ENCODE assay signal across 28 cellular contexts in genomic region chr2:57973621-57974186, GRCh38.
DNase-seq lines count a peak whose midpoint lies in the region; ATAC-seq, FAIRE-seq and TF ChIP-seq lines count a peak whose summit lies in the region.
"Had no signal": no experiment of that assay in that cellular context is flagged by ENCODE, and none has a peak within 500 bp of the region (broad histone marks: within the 10 kb centered on the region; RNA-seq: fewer than 3 reads in every experiment).

No MANE protein-coding gene starts in this region.

- H3K9me3 ChIP-seq in A549 (no peaks in the 10 kb centered on the region), OCI-LY3 (ENCODE audit: insufficient read depth, low read length) (no peaks in the 10 kb centered on the region), prostate gland (no peaks in the 10 kb centered on the region)

- H3K4me3 Mint-ChIP-seq in natural killer cell treated with Interleukin-12 subunit alpha and Interleukin-12 subunit beta and Interleukin-15 and Interleukin-18, amount 100 ng/mL, for 72 hours, result no peak overlapping the region
- H3K4me3 Mint-ChIP-seq: activated CD4-positive, alpha-beta memory T cell treated with anti-CD3 and anti-CD28 coated beads, Interleukin-2, amount 10 ng/mL, durations not matched to agents 7 days and 5 days; CD4-positive, alpha-beta memory T cell; stimulated activated naive CD8-positive, alpha-beta T cell treated with anti-CD3 and anti-CD28 coated beads, Interleukin-15, amount 100 ng/mL, for 72 hours had no signal

- FAIRE-seq in A549 (lab: Jason Lieb, UNC), result peak; percentile 32
- FAIRE-seq: H54, HepG2 had no signal

- H3K36me3 ChIP-seq in OCI-LY3 (replicated peaks; ENCODE audit: low read depth, low read length), result no peaks in the 10 kb centered on the region
- no peaks in the 10 kb centered on the region for H3K36me3 ChIP-seq in prostate gland
- H3K36me3 ChIP-seq: thoracic aorta had no signal

- no peaks in the 10 kb centered on the region for H3K27me3 Mint-ChIP-seq in natural killer cell treated with Interleukin-12 subunit alpha and Interleukin-12 subunit beta and Interleukin-15 and Interleukin-18, amount 100 ng/mL, for 72 hours
- H3K27me3 Mint-ChIP-seq: activated CD4-positive, alpha-beta memory T cell treated with anti-CD3 and anti-CD28 coated beads, Interleukin-2, amount 10 ng/mL, durations not matched to agents 7 days and 5 days; CD4-positive, alpha-beta memory T cell; stimulated activated naive CD8-positive, alpha-beta T cell treated with anti-CD3 and anti-CD28 coated beads, Interleukin-15, amount 100 ng/mL, for 72 hours had no signal

- TF ChIP-seq POLR2A in A549 (IDR thresholded peaks at IDR 0.05; ENCODE audit: low read length), result no peak
- TF ChIP-seq POLR2A in prostate gland (IDR thresholded peaks at IDR 0.05), result no peak

- H3K27ac Mint-ChIP-seq in natural killer cell treated with Interleukin-12 subunit alpha and Interleukin-12 subunit beta and Interleukin-15 and Interleukin-18, amount 100 ng/mL, for 72 hours, result no peak overlapping the region
- H3K27ac Mint-ChIP-seq: activated CD4-positive, alpha-beta memory T cell treated with anti-CD3 and anti-CD28 coated beads, Interleukin-2, amount 10 ng/mL, durations not matched to agents 7 days and 5 days; CD4-positive, alpha-beta memory T cell; stimulated activated naive CD8-positive, alpha-beta T cell treated with anti-CD3 and anti-CD28 coated beads, Interleukin-15, amount 100 ng/mL, for 72 hours had no signal

- POLR2A ChIA-PET in A549 (lab: Yijun Ruan, JAX), result no interaction called here

- no peak overlapping the region for H3K27ac ChIP-seq in A549
- peak overlapping the region; percentile 46 for H3K27ac ChIP-seq in OCI-LY3 (ENCODE audit: low read length)
- H3K27ac ChIP-seq in prostate gland, result no peak overlapping the region
- H3K27ac ChIP-seq: thoracic aorta had no signal

- H2AFZ ChIP-seq in OCI-LY3 (ENCODE audit: low read depth, low read length), result peak overlapping the region; percentile 51

- H3K4me1 Mint-ChIP-seq in natural killer cell treated with Interleukin-12 subunit alpha and Interleukin-12 subunit beta and Interleukin-15 and Interleukin-18, amount 100 ng/mL, for 72 hours (ENCODE audit: low read depth in 2 of 2), result no peaks in the 10 kb centered on the region
- H3K4me1 Mint-ChIP-seq: activated CD4-positive, alpha-beta memory T cell treated with anti-CD3 and anti-CD28 coated beads, Interleukin-2, amount 10 ng/mL, durations not matched to agents 7 days and 5 days; CD4-positive, alpha-beta memory T cell; stimulated activated naive CD8-positive, alpha-beta T cell treated with anti-CD3 and anti-CD28 coated beads, Interleukin-15, amount 100 ng/mL, for 72 hours had no signal

- DNase-seq in A549 (ENCODE audit: low read depth in 1 of 2, low spot score in 1 of 2) (no peak), activated gamma-delta T cell treated with Interleukin-2 at 50 U/mL for 16 hours (no peak), prostate gland (ENCODE audit: low spot score) (no peak)
- no peak for DNase-seq in effector CD8-positive, alpha-beta T cell (lab: John Stamatoyannopoulos, UW)
- DNase-seq in natural killer cell treated with Interleukin-12 subunit alpha and Interleukin-12 subunit beta and Interleukin-15 and Interleukin-18, amount 100 ng/mL, for 72 hours (ENCODE audit: low spot score), result no peak
- DNase-seq: activated CD4-positive, alpha-beta memory T cell treated with anti-CD3 and anti-CD28 coated beads, Interleukin-2, amount 10 ng/mL, durations not matched to agents 7 days and 5 days; activated CD4-positive, alpha-beta T cell treated with anti-CD3 and anti-CD28 coated beads for 1 hour; activated CD8-positive, alpha-beta memory T cell treated with anti-CD3 and anti-CD28 coated beads, Interleukin-2, amount 50 U/mL, for 4 hours; activated naive CD4-positive, alpha-beta T cell treated with Interleukin-2 at 50 U/mL for 16 hours; caudate nucleus; CD4-positive, alpha-beta memory T cell; cortex of kidney; erythroblast; mesendoderm; NCI-H1694 treated with DMSO at 0.1 percent for 48 hours; NCI-H510A treated with DMSO at 0.1 percent for 48 hours; right cardiac atrium; SHP77 treated with DMSO at 0.1 percent for 48 hours; stimulated activated naive CD8-positive, alpha-beta T cell treated with anti-CD3 and anti-CD28 coated beads, Interleukin-15, amount 100 ng/mL, for 72 hours had no signal

- CTCF ChIA-PET in A549 (lab: Yijun Ruan, JAX), result interaction anchor here (1.1 kb wide), 1 partner anchor 15 kb away, joined by 4 read pairs; no protein-coding TSS in a partner anchor

- H3K4me2 ChIP-seq in A549 (no peak overlapping the region), OCI-LY3 (ENCODE audit: low read length) (peak overlapping the region; percentile 55)
- H3K4me2 ChIP-seq: smooth muscle cell had no signal

- no peaks in the 10 kb centered on the region for H3K79me2 ChIP-seq in OCI-LY3 (ENCODE audit: low read length)

- 87% methylated on average over 2 of the region's 2 CpGs for WGBS in A549 (ENCODE audit: missing lambda C conversion rate)
- 82% methylated on average over 2 of the region's 2 CpGs for WGBS in prostate gland

- TF ChIP-seq EP300 in A549 (IDR thresholded peaks at IDR 0.05), result no peak

- H3K27me3 ChIP-seq in OCI-LY3 (ENCODE audit: low read depth, low read length), result no peaks in the 10 kb centered on the region
- no peaks in the 10 kb centered on the region for H3K27me3 ChIP-seq in prostate gland (replicated peaks; ENCODE audit: insufficient read depth)

- H3K4me3 ChIP-seq in A549 (no peak overlapping the region), OCI-LY3 (ENCODE audit: low read length) (peak overlapping the region; percentile 14), prostate gland (no peak overlapping the region)
- H3K4me3 ChIP-seq: smooth muscle cell, thoracic aorta had no signal

- H3K9me3 Mint-ChIP-seq in natural killer cell treated with Interleukin-12 subunit alpha and Interleukin-12 subunit beta and Interleukin-15 and Interleukin-18, amount 100 ng/mL, for 72 hours, result peaks cover 7% of the 10 kb centered on the region
- H3K9me3 Mint-ChIP-seq: activated CD4-positive, alpha-beta memory T cell treated with anti-CD3 and anti-CD28 coated beads, Interleukin-2, amount 10 ng/mL, durations not matched to agents 7 days and 5 days; CD4-positive, alpha-beta memory T cell; stimulated activated naive CD8-positive, alpha-beta T cell treated with anti-CD3 and anti-CD28 coated beads, Interleukin-15, amount 100 ng/mL, for 72 hours had no signal

- ATAC-seq in A549 (no peak), GM18867 (IDR thresholded peaks at IDR 0.05; ENCODE audit: unreplicated experiment) (peak; percentile 41), HG03060 (IDR thresholded peaks at IDR 0.05; ENCODE audit: low read depth, unreplicated experiment) (peak; percentile 55)
- ATAC-seq in natural killer cell treated with Interleukin-12 subunit alpha and Interleukin-12 subunit beta and Interleukin-15 and Interleukin-18, amount 100 ng/mL, for 72 hours, result no peak
- ATAC-seq: HepG2; left lobe of liver; Panc1; right cardiac atrium; stimulated activated naive CD8-positive, alpha-beta T cell treated with anti-CD3 and anti-CD28 coated beads, Interleukin-15, amount 100 ng/mL, for 72 hours had no signal

- no peak overlapping the region for H3K9ac ChIP-seq in OCI-LY3 (ENCODE audit: low read length)

- TF ChIP-seq CTCF in A549 (IDR thresholded peaks at IDR 0.05) (no peak), OCI-LY3 (IDR thresholded peaks at IDR 0.05; ENCODE audit: low read depth, low read length) (no peak), prostate gland (IDR thresholded peaks at IDR 0.05) (no peak)

- intact Hi-C loops in prostate gland (cut with DNase I), result no loop called here

- H3K4me1 ChIP-seq in A549 (no peaks in the 10 kb centered on the region), OCI-LY3 (ENCODE audit: low read length) (peaks cover 7% of the 10 kb centered on the region), prostate gland (replicated peaks) (no peaks in the 10 kb centered on the region)

- TF ChIP-seq RAD21 in A549 (conservative IDR thresholded peaks at IDR 0.05 in 1 of 2, IDR thresholded peaks at IDR 0.05 in 1 of 2), result no peak

- H4K20me1 ChIP-seq in OCI-LY3 (ENCODE audit: insufficient read depth, low read length), result no peaks in the 10 kb centered on the region

- H3K36me3 Mint-ChIP-seq in natural killer cell treated with Interleukin-12 subunit alpha and Interleukin-12 subunit beta and Interleukin-15 and Interleukin-18, amount 100 ng/mL, for 72 hours, result no peaks in the 10 kb centered on the region

TF ChIP-seq in A549, 52 proteins besides CTCF, POLR2A, EP300 and RAD21 (continues in another document):
- no peak for TF ChIP-seq RCOR1 (IDR thresholded peaks at IDR 0.05; ENCODE audit: low read depth, low read length)
- TF ChIP-seq MAFK (IDR thresholded peaks at IDR 0.05; ENCODE audit: partially characterized antibody), result no peak
- no peak for TF ChIP-seq TP53 (CRISPR knock-in tag; IDR thresholded peaks at IDR 0.05)
- TF ChIP-seq EHMT2 (IDR thresholded peaks at IDR 0.05; ENCODE audit: low read depth), result no peak
- TF ChIP-seq HES2 (IDR thresholded peaks at IDR 0.05), result no peak
- no peak for TF ChIP-seq EHF (CRISPR knock-in tag; IDR thresholded peaks at IDR 0.05)
- no peak for TF ChIP-seq FOSB (CRISPR knock-in tag; IDR thresholded peaks at IDR 0.05)
- TF ChIP-seq HOXB5 (CRISPR knock-in tag; IDR thresholded peaks at IDR 0.05), result no peak
- no peak for TF ChIP-seq ELK1 (IDR thresholded peaks at IDR 0.05; ENCODE audit: low read depth, low read length)
- TF ChIP-seq FOXS1 (CRISPR knock-in tag; IDR thresholded peaks at IDR 0.05), result no peak
- TF ChIP-seq PBX3 (IDR thresholded peaks at IDR 0.05), result no peak

Comparison
In these comparisons a context has a peak if more than half of its experiments do, and no peak if none do; other contexts are left out.
1. ATAC-seq: peak in GM18867 (single experiment) and HG03060 (single experiment); none in A549 (0 of 2) and natural killer cell treated with Interleukin-12 subunit alpha and Interleukin-12 subunit beta and Interleukin-15 and Interleukin-18, amount 100 ng/mL, for 72 hours (0 of 2).